Comparison of ENCODE assay signal across 14 cellular contexts in genomic region chr11:63747006-63747405, GRCh38.
"Had no signal": no experiment of that assay in that cellular context is flagged by ENCODE, and none has a peak within 500 bp of the region (broad histone marks: within the 10 kb centered on the region; RNA-seq: fewer than 3 reads in every experiment).

No MANE protein-coding gene starts in this region.

- H3K27ac ChIP-seq: breast epithelium, gastroesophageal sphincter, left ventricle myocardium inferior, sigmoid colon had no signal

- H3K4me3 Mint-ChIP-seq: activated CD4-positive, alpha-beta memory T cell treated with anti-CD3 and anti-CD28 coated beads for 36 hours; activated T-cell treated with anti-CD3 and anti-CD28 coated beads, Interleukin-2, amount 50 U/mL, for 4 hours; nephron had no signal

- H3K4me1 Mint-ChIP-seq: nephron had no signal

- H3K4me1 ChIP-seq: breast epithelium, left ventricle myocardium inferior, sigmoid colon had no signal

- H3K4me3 ChIP-seq: breast epithelium, gastroesophageal sphincter, left ventricle myocardium inferior, sigmoid colon had no signal

- H3K9me3 Mint-ChIP-seq: activated CD4-positive, alpha-beta memory T cell treated with anti-CD3 and anti-CD28 coated beads for 36 hours; activated naive CD4-positive, alpha-beta T cell treated with anti-CD3 and anti-CD28 coated beads, Interleukin-2, amount 50 U/mL, for 72 hours; activated T-cell treated with anti-CD3 and anti-CD28 coated beads, Interleukin-2, amount 50 U/mL, for 4 hours; nephron had no signal

- H3K27me3 ChIP-seq: breast epithelium, gastroesophageal sphincter, sigmoid colon had no signal

- H3K36me3 ChIP-seq: breast epithelium had no signal

- H3K27me3 Mint-ChIP-seq: activated CD4-positive, alpha-beta memory T cell treated with anti-CD3 and anti-CD28 coated beads for 36 hours had no signal

- H3K27ac Mint-ChIP-seq: activated CD4-positive, alpha-beta memory T cell treated with anti-CD3 and anti-CD28 coated beads for 36 hours; activated naive CD4-positive, alpha-beta T cell treated with anti-CD3 and anti-CD28 coated beads, Interleukin-2, amount 50 U/mL, for 72 hours; nephron had no signal

- H3K9me3 ChIP-seq: breast epithelium, gastroesophageal sphincter, left ventricle myocardium inferior, sigmoid colon had no signal

- ATAC-seq: activated naive CD4-positive, alpha-beta T cell treated with anti-CD3 and anti-CD28 coated beads, Interleukin-2, amount 50 U/mL, for 72 hours; activated T-cell treated with anti-CD3 and anti-CD28 coated beads, Interleukin-2, amount 50 U/mL, for 4 hours; gastroesophageal sphincter had no signal

- H3K36me3 Mint-ChIP-seq: activated naive CD4-positive, alpha-beta T cell treated with anti-CD3 and anti-CD28 coated beads, Interleukin-2, amount 50 U/mL, for 72 hours had no signal

- DNase-seq: activated CD4-positive, alpha-beta memory T cell treated with anti-CD3 and anti-CD28 coated beads for 36 hours; activated effector memory CD4-positive, alpha-beta T cell treated with anti-CD3 and anti-CD28 coated beads, Interleukin-2, amount 50 U/mL, for 16 hours; activated T-cell treated with anti-CD3 and anti-CD28 coated beads, Interleukin-2, amount 50 U/mL, for 4 hours; anterior cingulate cortex; kidney; left ventricle myocardium inferior; mesenchymal stem cell; sigmoid colon; stimulated activated CD4-positive, alpha-beta T cell treated with anti-CD3 and anti-CD28 coated beads, Interleukin-2, amount 100 ng/mL, for 48 hours; stimulated activated naive CD4-positive, alpha-beta T cell treated with Interleukin-2 at 50 U/mL for 16 hours had no signal
